In the genomic region with DNA sequence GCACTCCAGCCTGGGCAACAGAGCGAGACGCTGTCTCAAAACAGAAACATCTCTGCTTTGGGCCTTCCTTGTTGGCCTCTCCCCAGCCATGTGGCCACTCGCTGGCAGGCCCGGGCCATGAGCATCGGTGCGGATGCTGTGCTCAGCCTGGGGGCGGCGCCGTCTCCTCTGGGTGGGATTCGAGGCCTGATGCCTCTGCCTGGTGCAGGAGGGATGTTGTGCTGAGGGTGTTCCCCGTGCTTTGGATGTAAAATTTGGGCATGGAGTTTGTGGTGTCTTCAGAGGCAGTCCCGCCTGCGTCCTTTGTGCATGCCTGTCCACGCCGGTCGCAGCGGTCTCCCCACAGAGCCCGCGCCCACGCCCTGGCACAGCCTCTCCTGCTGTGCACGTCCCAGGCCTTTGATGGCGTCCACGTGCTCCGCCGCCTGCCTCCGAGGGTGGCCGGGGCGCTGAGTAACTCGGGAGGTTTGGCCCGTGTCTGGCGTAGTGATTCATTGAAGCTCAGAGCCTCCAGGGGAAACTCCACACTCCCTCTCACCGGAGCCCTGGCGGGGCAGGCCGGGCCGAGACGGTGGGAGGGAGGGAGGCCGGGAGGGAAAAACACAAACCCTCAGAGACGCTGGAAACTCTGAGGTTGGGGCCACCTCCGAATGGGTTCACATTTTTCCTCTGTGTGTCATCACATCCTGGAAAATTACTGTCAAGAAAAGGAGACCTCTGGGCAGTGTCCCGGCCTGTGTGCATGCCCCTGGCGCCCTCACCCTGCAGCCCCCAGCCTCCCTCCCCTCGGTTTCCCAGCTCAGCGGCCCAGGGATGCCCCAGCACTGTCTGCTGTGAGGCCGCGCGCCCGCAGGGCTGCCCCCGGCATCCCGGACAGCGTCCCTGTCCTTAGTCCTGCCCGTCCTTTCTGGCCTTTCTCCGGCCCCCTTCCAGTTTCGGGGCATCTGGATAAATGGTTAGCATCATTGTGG, we compare ENCODE assay signal across 1 cellular context.
A peak's percentile ranks its signal among the peaks of the same experiment; 100 is the strongest.
TF ChIP-seq lines count a peak whose summit lies in the region.

No MANE protein-coding gene starts in this region.

TF ChIP-seq in HepG2, 621 proteins besides CTCF, POLR2A, EP300 and RAD21 (continued from another document and continues in another):
- TF ChIP-seq, protein P1, sequence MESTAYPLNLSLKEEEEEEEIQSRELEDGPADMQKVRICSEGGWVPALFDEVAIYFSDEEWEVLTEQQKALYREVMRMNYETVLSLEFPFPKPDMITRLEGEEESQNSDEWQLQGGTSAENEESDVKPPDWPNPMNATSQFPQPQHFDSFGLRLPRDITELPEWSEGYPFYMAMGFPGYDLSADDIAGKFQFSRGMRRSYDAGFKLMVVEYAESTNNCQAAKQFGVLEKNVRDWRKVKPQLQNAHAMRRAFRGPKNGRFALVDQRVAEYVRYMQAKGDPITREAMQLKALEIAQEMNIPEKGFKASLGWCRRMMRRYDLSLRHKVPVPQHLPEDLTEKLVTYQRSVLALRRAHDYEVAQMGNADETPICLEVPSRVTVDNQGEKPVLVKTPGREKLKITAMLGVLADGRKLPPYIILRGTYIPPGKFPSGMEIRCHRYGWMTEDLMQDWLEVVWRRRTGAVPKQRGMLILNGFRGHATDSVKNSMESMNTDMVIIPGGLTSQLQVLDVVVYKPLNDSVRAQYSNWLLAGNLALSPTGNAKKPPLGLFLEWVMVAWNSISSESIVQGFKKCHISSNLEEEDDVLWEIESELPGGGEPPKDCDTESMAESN (CRISPR knock-in tag; conservative IDR thresholded peaks at IDR 0.05): peak; percentile 74
- TF ChIP-seq TFE3 (CRISPR knock-in tag; IDR thresholded peaks at IDR 0.05) (peak; percentile 88), SAP130 (CRISPR knock-in tag; IDR thresholded peaks at IDR 0.05; ENCODE audit: low read depth) (peak; percentile 89), GLI4 (CRISPR knock-in tag; IDR thresholded peaks at IDR 0.05; ENCODE audit: borderline replicate concordance) (peak; percentile 92), AHDC1 (CRISPR knock-in tag; IDR thresholded peaks at IDR 0.05; ENCODE audit: borderline replicate concordance) (no peak), ZNF441 (CRISPR knock-in tag; IDR thresholded peaks at IDR 0.05; ENCODE audit: borderline replicate concordance) (peak; percentile 77; the same call in 1 of the 2 replicates), HMGA1 (CRISPR knock-in tag; conservative IDR thresholded peaks at IDR 0.05) (no peak), PLSCR1 (CRISPR knock-in tag; IDR thresholded peaks at IDR 0.05; ENCODE audit: borderline replicate concordance) (no peak), ZNF572 (CRISPR knock-in tag; IDR thresholded peaks at IDR 0.05) (no peak), HNRNPLL (IDR thresholded peaks at IDR 0.05; ENCODE audit: low read depth, low read length, poor library complexity, severe bottlenecking) (peak; percentile 85), ATF7-NPFF (CRISPR knock-in tag; IDR thresholded peaks at IDR 0.05; ENCODE audit: low read depth) (peak; percentile 63; the same call in 1 of the 2 replicates), NFKBIZ (CRISPR knock-in tag; IDR thresholded peaks at IDR 0.05) (peak; percentile 83; the same call in 1 of the 2 replicates), FIP1L1 (IDR thresholded peaks at IDR 0.05; ENCODE audit: borderline replicate concordance, insufficient read depth, low read depth, low read length) (0 out of 2 replicates have a peak, but pooled peaks have one; percentile 25), DR1 (CRISPR knock-in tag; IDR thresholded peaks at IDR 0.05) (peak; percentile 53; the same call in 1 of the 2 replicates), RNF219 (CRISPR knock-in tag; IDR thresholded peaks at IDR 0.05) (peak; percentile 73; the same call in 1 of the 2 replicates), ESRRA (CRISPR knock-in tag; IDR thresholded peaks at IDR 0.05; ENCODE audit: low read depth) (no peak; the same call in 1 of the 2 replicates), EED (CRISPR knock-in tag; IDR thresholded peaks at IDR 0.05) (peak; percentile 80; the same call in 1 of the 2 replicates), HOXA3 (CRISPR knock-in tag; IDR thresholded peaks at IDR 0.05) (peak; percentile 90), ZFP37 (CRISPR knock-in tag; IDR thresholded peaks at IDR 0.05; ENCODE audit: borderline replicate concordance) (peak; percentile 82; the same call in 1 of the 2 replicates), HMG20A (CRISPR knock-in tag; IDR thresholded peaks at IDR 0.05; ENCODE audit: borderline replicate concordance) (peak; percentile 41; the same call in 1 of the 2 replicates), ZNF329 (CRISPR knock-in tag; IDR thresholded peaks at IDR 0.05; ENCODE audit: low read depth) (0 out of 2 replicates have a peak, but pooled peaks have one; percentile 59), RBFOX2 (IDR thresholded peaks at IDR 0.05; ENCODE audit: low read depth, low read length) (peak; percentile 97), ZNF564 (CRISPR knock-in tag; IDR thresholded peaks at IDR 0.05) (0 out of 2 replicates have a peak, but pooled peaks have one; percentile 58)
- TF ChIP-seq, protein P2, sequence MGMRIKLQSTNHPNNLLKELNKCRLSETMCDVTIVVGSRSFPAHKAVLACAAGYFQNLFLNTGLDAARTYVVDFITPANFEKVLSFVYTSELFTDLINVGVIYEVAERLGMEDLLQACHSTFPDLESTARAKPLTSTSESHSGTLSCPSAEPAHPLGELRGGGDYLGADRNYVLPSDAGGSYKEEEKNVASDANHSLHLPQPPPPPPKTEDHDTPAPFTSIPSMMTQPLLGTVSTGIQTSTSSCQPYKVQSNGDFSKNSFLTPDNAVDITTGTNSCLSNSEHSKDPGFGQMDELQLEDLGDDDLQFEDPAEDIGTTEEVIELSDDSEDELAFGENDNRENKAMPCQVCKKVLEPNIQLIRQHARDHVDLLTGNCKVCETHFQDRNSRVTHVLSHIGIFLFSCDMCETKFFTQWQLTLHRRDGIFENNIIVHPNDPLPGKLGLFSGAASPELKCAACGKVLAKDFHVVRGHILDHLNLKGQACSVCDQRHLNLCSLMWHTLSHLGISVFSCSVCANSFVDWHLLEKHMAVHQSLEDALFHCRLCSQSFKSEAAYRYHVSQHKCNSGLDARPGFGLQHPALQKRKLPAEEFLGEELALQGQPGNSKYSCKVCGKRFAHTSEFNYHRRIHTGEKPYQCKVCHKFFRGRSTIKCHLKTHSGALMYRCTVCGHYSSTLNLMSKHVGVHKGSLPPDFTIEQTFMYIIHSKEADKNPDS (CRISPR knock-in tag; IDR thresholded peaks at IDR 0.05): no peak
- TF ChIP-seq, protein P3, sequence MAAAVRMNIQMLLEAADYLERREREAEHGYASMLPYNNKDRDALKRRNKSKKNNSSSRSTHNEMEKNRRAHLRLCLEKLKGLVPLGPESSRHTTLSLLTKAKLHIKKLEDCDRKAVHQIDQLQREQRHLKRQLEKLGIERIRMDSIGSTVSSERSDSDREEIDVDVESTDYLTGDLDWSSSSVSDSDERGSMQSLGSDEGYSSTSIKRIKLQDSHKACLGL (CRISPR knock-in tag; IDR thresholded peaks at IDR 0.05): peak; percentile 81; the same call in 1 of the 2 replicates
- TF ChIP-seq, protein P4, sequence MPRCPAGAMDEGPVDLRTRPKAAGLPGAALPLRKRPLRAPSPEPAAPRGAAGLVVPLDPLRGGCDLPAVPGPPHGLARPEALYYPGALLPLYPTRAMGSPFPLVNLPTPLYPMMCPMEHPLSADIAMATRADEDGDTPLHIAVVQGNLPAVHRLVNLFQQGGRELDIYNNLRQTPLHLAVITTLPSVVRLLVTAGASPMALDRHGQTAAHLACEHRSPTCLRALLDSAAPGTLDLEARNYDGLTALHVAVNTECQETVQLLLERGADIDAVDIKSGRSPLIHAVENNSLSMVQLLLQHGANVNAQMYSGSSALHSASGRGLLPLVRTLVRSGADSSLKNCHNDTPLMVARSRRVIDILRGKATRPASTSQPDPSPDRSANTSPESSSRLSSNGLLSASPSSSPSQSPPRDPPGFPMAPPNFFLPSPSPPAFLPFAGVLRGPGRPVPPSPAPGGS (CRISPR knock-in tag; IDR thresholded peaks at IDR 0.05): peak; percentile 91
- TF ChIP-seq, protein P5, sequence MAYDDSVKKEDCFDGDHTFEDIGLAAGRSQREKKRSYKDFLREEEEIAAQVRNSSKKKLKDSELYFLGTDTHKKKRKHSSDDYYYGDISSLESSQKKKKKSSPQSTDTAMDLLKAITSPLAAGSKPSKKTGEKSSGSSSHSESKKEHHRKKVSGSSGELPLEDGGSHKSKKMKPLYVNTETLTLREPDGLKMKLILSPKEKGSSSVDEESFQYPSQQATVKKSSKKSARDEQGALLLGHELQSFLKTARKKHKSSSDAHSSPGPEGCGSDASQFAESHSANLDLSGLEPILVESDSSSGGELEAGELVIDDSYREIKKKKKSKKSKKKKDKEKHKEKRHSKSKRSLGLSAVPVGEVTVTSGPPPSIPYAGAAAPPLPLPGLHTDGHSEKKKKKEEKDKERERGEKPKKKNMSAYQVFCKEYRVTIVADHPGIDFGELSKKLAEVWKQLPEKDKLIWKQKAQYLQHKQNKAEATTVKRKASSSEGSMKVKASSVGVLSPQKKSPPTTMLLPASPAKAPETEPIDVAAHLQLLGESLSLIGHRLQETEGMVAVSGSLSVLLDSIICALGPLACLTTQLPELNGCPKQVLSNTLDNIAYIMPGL (CRISPR knock-in tag; IDR thresholded peaks at IDR 0.05; ENCODE audit: borderline replicate concordance in 1 of 2, low read depth in 1 of 2): peak; percentile 32 to 59; a peak in 3 of 4 replicates
- TF ChIP-seq, protein P6, sequence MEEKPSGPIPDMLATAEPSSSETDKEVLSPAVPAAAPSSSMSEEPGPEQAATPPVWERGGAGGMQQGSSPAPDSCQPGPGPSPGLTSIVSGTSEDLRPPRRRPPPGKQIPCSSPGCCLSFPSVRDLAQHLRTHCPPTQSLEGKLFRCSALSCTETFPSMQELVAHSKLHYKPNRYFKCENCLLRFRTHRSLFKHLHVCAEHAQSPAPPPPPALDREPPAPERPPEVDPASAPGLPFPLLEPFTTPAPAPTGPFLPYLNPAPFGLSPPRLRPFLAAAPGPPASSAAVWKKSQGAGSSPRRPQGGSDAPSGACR (CRISPR knock-in tag; IDR thresholded peaks at IDR 0.05): peak; percentile 16
